Comparison of ENCODE assay signal across 25 cellular contexts in genomic region chr17:73431401-73432205, GRCh38.
DNase-seq lines count a peak whose midpoint lies in the region; ATAC-seq, FAIRE-seq and TF ChIP-seq lines count a peak whose summit lies in the region.
"Had no signal": no experiment of that assay in that cellular context is flagged by ENCODE, and none has a peak within 500 bp of the region (broad histone marks: within the 10 kb centered on the region; RNA-seq: fewer than 3 reads in every experiment).

No MANE protein-coding gene starts in this region.

- ATAC-seq in Right ventricle myocardium superior (ENCODE audit: poor library complexity), result no peak
- ATAC-seq in Right ventricle myocardium inferior, result no peak
- ATAC-seq in stimulated activated memory B cell treated with anti-CD40 and anti-IgM and Interleukin-4, amounts not matched to agents 10 μg/mL and 1 μg/mL and 100 μg/mL, for 72 hours, result no peak

- H3K4me3 Mint-ChIP-seq in stimulated activated memory B cell treated with anti-CD40 and anti-IgM and Interleukin-4, amounts not matched to agents 10 μg/mL and 1 μg/mL and 100 μg/mL, for 72 hours, result no peak overlapping the region
- H3K4me3 Mint-ChIP-seq: activated CD4-positive, alpha-beta T cell treated with anti-CD3 and anti-CD28 coated beads, Interleukin-2, amount 10 ng/mL, durations not matched to agents 24 days and 14 days; activated T-helper 17 cell treated with anti-CD3 and anti-CD28 coated beads, Interleukin-2, amount 50 U/mL, for 72 hours; neural progenitor cell had no signal

- H3K27ac Mint-ChIP-seq in stimulated activated memory B cell treated with anti-CD40 and anti-IgM and Interleukin-4, amounts not matched to agents 10 μg/mL and 1 μg/mL and 100 μg/mL, for 72 hours, result peak overlapping the region; percentile 57
- H3K27ac Mint-ChIP-seq: activated CD4-positive, alpha-beta T cell treated with anti-CD3 and anti-CD28 coated beads, Interleukin-2, amount 10 ng/mL, durations not matched to agents 24 days and 14 days; activated naive CD4-positive, alpha-beta T cell treated with anti-CD3 and anti-CD28 coated beads, Interleukin-2, amount 50 U/mL, for 72 hours; activated T-helper 17 cell treated with anti-CD3 and anti-CD28 coated beads, Interleukin-2, amount 50 U/mL, for 72 hours; neural progenitor cell had no signal

- TF ChIP-seq CTCF in bronchial epithelial cell (IDR thresholded peaks at IDR 0.05; ENCODE audit: insufficient read depth, low read length, severe bottlenecking), result no peak

- H3K9me3 Mint-ChIP-seq in stimulated activated memory B cell treated with anti-CD40 and anti-IgM and Interleukin-4, amounts not matched to agents 10 μg/mL and 1 μg/mL and 100 μg/mL, for 72 hours, result no peaks in the 10 kb centered on the region
- H3K9me3 Mint-ChIP-seq: activated CD4-positive, alpha-beta T cell treated with anti-CD3 and anti-CD28 coated beads, Interleukin-2, amount 10 ng/mL, durations not matched to agents 24 days and 14 days; activated naive CD4-positive, alpha-beta T cell treated with anti-CD3 and anti-CD28 coated beads, Interleukin-2, amount 50 U/mL, for 72 hours; activated T-helper 17 cell treated with anti-CD3 and anti-CD28 coated beads, Interleukin-2, amount 50 U/mL, for 72 hours; neural progenitor cell had no signal

- peaks cover 16% of the 10 kb centered on the region for H3K4me1 Mint-ChIP-seq in stimulated activated memory B cell treated with anti-CD40 and anti-IgM and Interleukin-4, amounts not matched to agents 10 μg/mL and 1 μg/mL and 100 μg/mL, for 72 hours
- H3K4me1 Mint-ChIP-seq: activated T-helper 17 cell treated with anti-CD3 and anti-CD28 coated beads, Interleukin-2, amount 50 U/mL, for 72 hours had no signal

- DNase-seq in DMS 273 (lab: John Stamatoyannopoulos, UW; ENCODE audit: unreplicated experiment), result peak; percentile 43
- no peak for DNase-seq in DMS 273 treated with DMSO at 0.1 percent for 48 hours (lab: John Stamatoyannopoulos, UW)
- peak; percentile 32 for DNase-seq in Right ventricle myocardium superior
- no peak for DNase-seq in Right ventricle myocardium inferior (ENCODE audit: missing footprints)
- DNase-seq in bronchial epithelial cell (ENCODE audit: low read depth), result no peak
- no peak for DNase-seq in G401 (ENCODE audit: low spot score)
- no peak for DNase-seq in NCI-H446 (lab: John Stamatoyannopoulos, UW)
- DNase-seq: Calu3; central memory CD4-positive, alpha-beta T cell; MG63; NCI-H526 treated with DMSO at 0.1 percent for 48 hours; Peyer's patch; stimulated activated naive CD4-positive, alpha-beta T cell treated with Interleukin-2 at 50 U/mL for 16 hours; T-helper 9 cell had no signal

- FAIRE-seq in bronchial epithelial cell (lab: Jason Lieb, UNC), result peak; percentile 18
- FAIRE-seq: GM12891 had no signal

- in situ Hi-C loops in G401 (cut with HindIII; ENCODE audit: low sequenced_read_pairs), result no loop called here

- H3K27me3 ChIP-seq in bronchial epithelial cell (ENCODE audit: control insufficient read depth, insufficient read depth, low read length), result no peaks in the 10 kb centered on the region
- H3K27me3 ChIP-seq: ascending aorta, MG63, neural progenitor cell, Peyer's patch, SJCRH30 had no signal

- H3K4me3 ChIP-seq in bronchial epithelial cell (ENCODE audit: low read depth, low read length), result no peak overlapping the region
- H3K4me3 ChIP-seq: ascending aorta, K562, MG63, neural progenitor cell, Peyer's patch, SJCRH30, skin epidermis, thoracic aorta had no signal

- no peaks in the 10 kb centered on the region for H3K27me3 Mint-ChIP-seq in stimulated activated memory B cell treated with anti-CD40 and anti-IgM and Interleukin-4, amounts not matched to agents 10 μg/mL and 1 μg/mL and 100 μg/mL, for 72 hours
- H3K27me3 Mint-ChIP-seq: activated CD4-positive, alpha-beta T cell treated with anti-CD3 and anti-CD28 coated beads, Interleukin-2, amount 10 ng/mL, durations not matched to agents 24 days and 14 days; activated T-helper 17 cell treated with anti-CD3 and anti-CD28 coated beads, Interleukin-2, amount 50 U/mL, for 72 hours had no signal

- no peaks in the 10 kb centered on the region for H3K36me3 Mint-ChIP-seq in stimulated activated memory B cell treated with anti-CD40 and anti-IgM and Interleukin-4, amounts not matched to agents 10 μg/mL and 1 μg/mL and 100 μg/mL, for 72 hours
- H3K36me3 Mint-ChIP-seq: activated naive CD4-positive, alpha-beta T cell treated with anti-CD3 and anti-CD28 coated beads, Interleukin-2, amount 50 U/mL, for 72 hours had no signal

- peaks cover 3% of the 10 kb centered on the region for H3K36me3 ChIP-seq in bronchial epithelial cell (ENCODE audit: control insufficient read depth, insufficient read depth, low read length)
- H3K36me3 ChIP-seq: ascending aorta, MG63, neural progenitor cell, Peyer's patch, SJCRH30, thoracic aorta had no signal

- intact Hi-C loops in Right ventricle myocardium superior (cut with DNase I), result no loop called here
- intact Hi-C loops in Right ventricle myocardium inferior (cut with DNase I), result loop anchor here (5.0 kb wide), 1 partner anchor 211 kb away; the partner anchor contains the start of gene SDK2

Comparison
In these comparisons a context has a peak if more than half of its experiments do, and no peak if none do; other contexts are left out.
1. DNase-seq: peak in DMS 273 (single experiment) and Right ventricle myocardium superior (single experiment); none in DMS 273 treated with DMSO at 0.1 percent for 48 hours (single experiment), Right ventricle myocardium inferior (single experiment), bronchial epithelial cell (single experiment), G401 (single experiment) and NCI-H446 (0 of 2).